9 cellular contexts compared by ENCODE assay signal in the genomic region with DNA sequence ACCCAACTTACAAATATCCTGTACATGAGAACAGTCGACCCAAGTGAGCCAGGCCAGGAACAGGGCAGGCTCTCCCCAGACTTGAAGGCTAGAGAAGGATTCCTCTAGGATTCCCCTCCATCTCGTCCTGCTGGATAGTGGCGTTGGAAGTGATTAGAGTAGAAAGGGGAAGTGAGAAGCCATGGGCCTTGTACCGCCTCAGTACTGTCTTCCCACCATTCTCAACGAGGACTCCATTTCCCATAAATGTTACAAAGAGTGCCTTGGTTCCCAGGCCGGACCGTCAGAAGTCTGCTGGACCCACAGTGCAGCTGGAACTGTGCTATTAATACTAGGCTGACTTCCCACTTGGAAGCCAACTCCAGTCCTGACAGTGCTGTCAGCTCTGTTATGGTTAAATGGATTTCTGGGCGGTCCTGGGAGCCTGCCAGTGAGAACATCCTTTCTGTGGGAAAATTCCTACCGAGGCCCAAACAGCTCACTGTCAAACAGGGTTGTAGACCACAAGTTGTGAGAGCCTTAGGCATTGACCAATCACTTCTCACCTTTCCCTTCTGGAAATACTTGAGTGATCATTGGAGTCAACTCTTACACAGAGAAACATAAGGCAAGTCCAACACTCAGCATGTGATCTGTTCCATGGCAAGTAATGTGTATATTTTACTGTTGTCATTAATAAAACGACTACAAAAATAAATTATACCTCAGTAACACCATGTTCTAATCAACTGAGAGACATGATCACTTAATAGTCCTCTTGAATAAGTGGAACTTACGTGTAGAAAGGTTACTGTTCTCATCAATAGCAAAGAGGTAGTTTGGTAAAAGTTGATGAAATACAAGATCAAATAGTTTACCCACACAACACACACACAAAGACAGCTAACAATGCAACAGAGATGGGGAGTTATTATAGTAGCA. TPM values are rescaled to one million over a fixed set of nuclear protein-coding genes. Genes with fewer than 3 reads are reported as not detected.
DNase-seq lines count a peak whose midpoint lies in the region; ATAC-seq lines count a peak whose summit lies in the region.
"Had no signal": no experiment of that assay in that cellular context is flagged by ENCODE, and none has a peak within 500 bp of the region (broad histone marks: within the 10 kb centered on the region; RNA-seq: fewer than 3 reads in every experiment).

No MANE protein-coding gene starts in this region.

- H3K27ac Mint-ChIP-seq in effector memory CD8-positive, alpha-beta T cell: no peak overlapping the region

- no peaks in the 10 kb centered on the region for H3K9me3 Mint-ChIP-seq in effector memory CD8-positive, alpha-beta T cell
- H3K9me3 Mint-ChIP-seq: brain had no signal

- no peaks in the 10 kb centered on the region for H3K9me3 ChIP-seq in esophagus (ENCODE audit: control insufficient read depth in 2 of 2, insufficient read depth in 1 of 2, low read depth in 1 of 2, low read length in 1 of 2)

- H3K27ac ChIP-seq in esophagus (ENCODE audit: low read depth in 2 of 2, low read length in 1 of 2): peak overlapping the region; percentile 8 to 42

- intact Hi-C loops in sciatic nerve (cut with DNase I): no loop called here

- WGBS in esophagus, 2 donors: 46 to 48% methylated on average over 11 of the region's 11 CpGs

- peak; percentile 29 for ATAC-seq in GM18498 (IDR thresholded peaks at IDR 0.05; ENCODE audit: unreplicated experiment)
- ATAC-seq in HG03460 (IDR thresholded peaks at IDR 0.05; ENCODE audit: unreplicated experiment): peak; percentile 36
- peak; percentile 76 for ATAC-seq in sciatic nerve
- ATAC-seq in effector memory CD8-positive, alpha-beta T cell (replicated peaks): no peak

- H3K27me3 ChIP-seq in esophagus (ENCODE audit: control insufficient read depth in 1 of 2, insufficient read depth in 2 of 2, low read length in 2 of 2): no peaks in the 10 kb centered on the region

- H3K4me1 Mint-ChIP-seq in effector memory CD8-positive, alpha-beta T cell (ENCODE audit: low read depth in 2 of 2): no peaks in the 10 kb centered on the region

- H3K36me3 Mint-ChIP-seq in effector memory CD8-positive, alpha-beta T cell (ENCODE audit: insufficient read depth): no peaks in the 10 kb centered on the region
- H3K36me3 Mint-ChIP-seq: brain had no signal

- H3K4me3 ChIP-seq in esophagus (ENCODE audit: low read depth in 1 of 2, low read length in 2 of 2): no peak overlapping the region

- no peaks in the 10 kb centered on the region for H3K27me3 Mint-ChIP-seq in effector memory CD8-positive, alpha-beta T cell

- peaks cover 0 to 4% of the 10 kb centered on the region in 2 donors for H3K4me1 ChIP-seq in esophagus (ENCODE audit: control insufficient read depth in 2 of 2, insufficient read depth in 2 of 2, low read length in 1 of 2)

- H3K36me3 ChIP-seq in esophagus (ENCODE audit: control insufficient read depth in 2 of 2, insufficient read depth in 2 of 2, low read length in 1 of 2): no peaks in the 10 kb centered on the region

- DNase-seq in sciatic nerve (ENCODE audit: low spot score) (peak; percentile 60), SHP77 (lab: John Stamatoyannopoulos, UW) (no peak), SHP77 treated with DMSO at 0.1 percent for 48 hours (lab: John Stamatoyannopoulos, UW) (no peak)
- DNase-seq in activated CD4-positive, CD25-positive, alpha-beta regulatory T cell (lab: John Stamatoyannopoulos, UW): no peak
- no peak for DNase-seq in effector memory CD8-positive, alpha-beta T cell

- no peak overlapping the region for H3K4me3 Mint-ChIP-seq in effector memory CD8-positive, alpha-beta T cell

RNA-seq across cellular contexts. Expression of gene AMELX, which starts 58.4 kb away (rescaled TPM):
- not detected for polyA plus RNA-seq in esophagus
- total RNA-seq in sciatic nerve: not detected
